ENCODE assay signal across 17 cellular contexts in genomic region chr16:88963583-88963982, GRCh38. TPM values are rescaled to one million over a fixed set of nuclear protein-coding genes. Genes with fewer than 3 reads are reported as not detected.
A peak's percentile ranks its signal among the peaks of the same experiment; 100 is the strongest.
DNase-seq lines count a peak whose midpoint lies in the region; ATAC-seq and TF ChIP-seq lines count a peak whose summit lies in the region.
"Had no signal": no experiment of that assay in that cellular context is flagged by ENCODE, and none has a peak within 500 bp of the region (broad histone marks: within the 10 kb centered on the region; RNA-seq: fewer than 3 reads in every experiment).

No MANE protein-coding gene starts in this region.

- peaks cover 1% of the 10 kb centered on the region for H3K27me3 Mint-ChIP-seq in activated CD4-positive, alpha-beta T cell treated with anti-CD3 and anti-CD28 coated beads, Interleukin-2, amount 10 ng/mL, durations not matched to agents 7 days and 5 days

- peaks cover 83% of the 10 kb centered on the region for H4K20me1 ChIP-seq in BLaER1

- H3K9me3 Mint-ChIP-seq in activated CD4-positive, alpha-beta T cell treated with anti-CD3 and anti-CD28 coated beads, Interleukin-2, amount 10 ng/mL, durations not matched to agents 7 days and 5 days, result peaks cover 2% of the 10 kb centered on the region

- POLR2A ChIA-PET in RWPE1 (lab: Yijun Ruan, JAX; ENCODE audit: low non-redundant PET), result no interaction called here
- POLR2A ChIA-PET in activated CD4-positive, alpha-beta T cell treated with anti-CD3 and anti-CD28 coated beads, Interleukin-2, amount 10 ng/mL, durations not matched to agents 7 days and 5 days (lab: Charles Lee), result no interaction called here

- H3K36me3 ChIP-seq in BLaER1, result peaks cover 47% of the 10 kb centered on the region

- H3K4me1 Mint-ChIP-seq in activated CD4-positive, alpha-beta T cell treated with anti-CD3 and anti-CD28 coated beads, Interleukin-2, amount 10 ng/mL, durations not matched to agents 7 days and 5 days, result peaks cover 8% of the 10 kb centered on the region

- no peak overlapping the region for H3K4me3 Mint-ChIP-seq in activated CD4-positive, alpha-beta T cell treated with anti-CD3 and anti-CD28 coated beads, Interleukin-2, amount 10 ng/mL, durations not matched to agents 7 days and 5 days

- no peak overlapping the region for H3K27ac ChIP-seq in BLaER1
- no peak overlapping the region for H3K27ac ChIP-seq in RWPE1
- H3K27ac ChIP-seq: C4-2B had no signal

- peak; percentile 37 for DNase-seq in ELR (ENCODE audit: low read depth)
- peak; percentile 28 for DNase-seq in RWPE1 (ENCODE audit: low spot score)
- DNase-seq in retinal pigment epithelial cell (ENCODE audit: low read depth), result peak; percentile 14
- no peak for DNase-seq in activated CD4-positive, alpha-beta T cell treated with anti-CD3 and anti-CD28 coated beads, Interleukin-2, amount 10 ng/mL, durations not matched to agents 7 days and 5 days
- no peak for DNase-seq in NCI-H748 (lab: John Stamatoyannopoulos, UW; ENCODE audit: unreplicated experiment)
- DNase-seq: COR-L47, GDM1, HCEC 1CT, KBM-7, NCI-H1092, NCI-H1694, NCI-H69 had no signal

- H3K9me3 ChIP-seq in BLaER1, result peaks cover 3% of the 10 kb centered on the region; the same call in 1 of the 2 replicates

- H3K4me1 ChIP-seq in BLaER1, result peaks cover 92% of the 10 kb centered on the region

- H3K4me3 ChIP-seq in BLaER1 (no peak overlapping the region), retinal pigment epithelial cell (ENCODE audit: low read length) (no peak overlapping the region)

- H3K4me2 ChIP-seq in BLaER1, result peak overlapping the region; percentile 33

- no peak overlapping the region for H3K9ac ChIP-seq in BLaER1

- no peak for TF ChIP-seq CTCF in RWPE1 (conservative IDR thresholded peaks at IDR 0.05; ENCODE audit: low read depth)
- no peak for TF ChIP-seq CTCF in retinal pigment epithelial cell (conservative IDR thresholded peaks at IDR 0.05; ENCODE audit: low read depth, low read length)

- H3K27ac Mint-ChIP-seq in activated CD4-positive, alpha-beta T cell treated with anti-CD3 and anti-CD28 coated beads, Interleukin-2, amount 10 ng/mL, durations not matched to agents 7 days and 5 days, result no peak overlapping the region

- H3K36me3 Mint-ChIP-seq in activated CD4-positive, alpha-beta T cell treated with anti-CD3 and anti-CD28 coated beads, Interleukin-2, amount 10 ng/mL, durations not matched to agents 7 days and 5 days (ENCODE audit: low read depth), result no peaks in the 10 kb centered on the region

- no peaks in the 10 kb centered on the region for H3K27me3 ChIP-seq in BLaER1

- ATAC-seq in HG03108 (IDR thresholded peaks at IDR 0.05; ENCODE audit: unreplicated experiment), result no peak
- ATAC-seq: Panc1 had no signal

- CTCF ChIA-PET in RWPE1 (lab: Yijun Ruan, JAX), result interaction anchor here (0.5 to 0.6 kb wide), 3 partner anchors 10 to 90 kb away, joined by 3 to 4 read pairs (median 3); no protein-coding TSS in a partner anchor
- CTCF ChIA-PET in activated CD4-positive, alpha-beta T cell treated with anti-CD3 and anti-CD28 coated beads, Interleukin-2, amount 10 ng/mL, durations not matched to agents 7 days and 5 days (lab: Charles Lee), result interaction anchor here (0.6 to 1.1 kb wide), 2 partner anchors 11 to 179 kb away, joined by 3 to 4 read pairs; no protein-coding TSS in a partner anchor

RNA-seq across cellular contexts. Expression of gene CBFA2T3, which starts 13.4 kb away (rescaled TPM):
- not detected for total RNA-seq in activated CD4-positive, alpha-beta T cell treated with anti-CD3 and anti-CD28 coated beads, Interleukin-2, amount 10 ng/mL, durations not matched to agents 7 days and 5 days
- total RNA-seq: MCF 10A had no signal

Comparison
In these comparisons a context has a peak if more than half of its experiments do, and no peak if none do; other contexts are left out.
1. DNase-seq: peak in ELR (single experiment), RWPE1 (single experiment) and retinal pigment epithelial cell (single experiment); none in activated CD4-positive, alpha-beta T cell treated with anti-CD3 and anti-CD28 coated beads, Interleukin-2, amount 10 ng/mL, durations not matched to agents 7 days and 5 days (single experiment) and NCI-H748 (single experiment).